Comparison of ENCODE assay signal across 8 cellular contexts in the genomic region with DNA sequence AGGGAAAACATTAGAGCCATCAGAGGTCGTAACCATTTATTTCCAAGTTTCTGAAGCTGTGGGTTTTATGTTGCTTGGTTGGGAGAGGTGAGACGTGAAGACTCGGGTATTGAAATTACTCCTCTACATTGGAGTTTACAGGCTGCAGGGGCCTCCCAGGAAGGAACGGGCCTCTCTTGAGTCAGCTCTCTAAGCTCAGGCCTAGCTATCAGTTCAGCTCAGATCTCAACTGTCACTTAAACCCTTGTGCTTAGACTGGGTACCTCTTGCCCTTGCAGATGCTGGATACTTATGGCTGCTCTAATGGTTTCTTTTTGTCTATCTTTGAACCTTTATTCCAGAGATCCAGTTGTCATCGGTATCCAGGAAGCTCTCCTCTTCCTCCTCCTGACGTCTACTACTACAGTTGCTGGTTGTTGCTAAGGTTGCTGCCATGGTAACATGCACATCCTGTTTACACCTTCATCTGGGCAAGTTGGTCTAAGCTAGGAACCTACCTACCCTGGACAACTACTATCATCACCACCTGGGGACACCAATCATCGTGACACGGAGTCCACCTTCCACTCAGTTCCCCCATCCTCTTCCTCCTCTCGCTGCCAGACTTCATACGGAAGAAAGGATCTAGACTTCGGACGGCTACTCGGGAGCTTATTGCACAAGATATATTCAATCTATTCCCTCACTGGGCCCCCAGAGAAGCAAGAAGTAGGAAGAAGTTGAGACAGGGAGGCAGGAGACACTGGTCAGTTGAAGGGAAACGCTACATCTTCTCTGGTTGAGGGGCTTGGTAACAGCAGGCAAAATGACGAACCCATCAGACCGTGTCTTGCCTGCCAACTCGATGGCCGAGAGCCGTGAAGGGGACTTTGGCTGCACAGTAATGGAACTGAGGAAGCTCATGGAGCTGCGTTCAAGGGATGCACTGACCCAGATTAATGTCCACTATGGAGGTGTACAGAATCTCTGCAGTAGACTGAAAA. TPM values are rescaled to one million over a fixed set of nuclear protein-coding genes. Genes with fewer than 3 reads are reported as not detected.
DNase-seq lines count a peak whose midpoint lies in the region; ATAC-seq and TF ChIP-seq lines count a peak whose summit lies in the region.

No MANE protein-coding gene starts in this region.

- peaks cover 45% of the 10 kb centered on the region in 2 donors for H3K36me3 Mint-ChIP-seq in CD4-positive, alpha-beta memory T cell
- H3K36me3 Mint-ChIP-seq in natural killer cell = peaks cover 13% of the 10 kb centered on the region
- H3K36me3 Mint-ChIP-seq in chondrocyte (ENCODE audit: low read depth) = peaks cover 15% of the 10 kb centered on the region

- DNase-seq in CD4-positive, alpha-beta memory T cell = peak; percentile 85 to 93 (median 90)
- DNase-seq in NCI-H2196 (lab: John Stamatoyannopoulos, UW; ENCODE audit: unreplicated experiment) = peak; percentile 32
- peak; percentile 59 for DNase-seq in activated naive CD4-positive, alpha-beta T cell treated with Interleukin-2 at 50 U/mL for 16 hours
- DNase-seq in natural killer cell = peak; percentile 50
- DNase-seq in SKM-1 (lab: John Stamatoyannopoulos, UW; ENCODE audit: unreplicated experiment) = no peak
- no peak for DNase-seq in chondrocyte (ENCODE audit: low spot score)
- DNase-seq in NCI-H2171 (lab: John Stamatoyannopoulos, UW) = no peak

- POLR2A ChIA-PET in CD4-positive, alpha-beta memory T cell (lab: Charles Lee; ENCODE audit: partially characterized antibody) = interaction anchor here (0.8 to 5.3 kb wide), 26 partner anchors 9 to 358 kb away, joined by 3 to 105 read pairs (median 5); partner anchors contain the start of genes ATP2B4 and LAX1

- H3K27ac ChIP-seq in CD4-positive, alpha-beta memory T cell (ENCODE audit: low read depth, low read length) = peak overlapping the region; percentile 74

- H3K36me3 ChIP-seq in CD4-positive, alpha-beta memory T cell (ENCODE audit: insufficient read depth, low read length) = peaks cover 16% of the 10 kb centered on the region

- H3K9me3 Mint-ChIP-seq in CD4-positive, alpha-beta memory T cell = no peaks in the 10 kb centered on the region
- no peaks in the 10 kb centered on the region for H3K9me3 Mint-ChIP-seq in natural killer cell
- H3K9me3 Mint-ChIP-seq in chondrocyte (ENCODE audit: low read depth) = no peaks in the 10 kb centered on the region

- H3K27me3 Mint-ChIP-seq in CD4-positive, alpha-beta memory T cell = no peaks in the 10 kb centered on the region
- H3K27me3 Mint-ChIP-seq in natural killer cell (ENCODE audit: low read depth in 2 of 2) (no peaks in the 10 kb centered on the region), chondrocyte (ENCODE audit: low read depth) (no peaks in the 10 kb centered on the region)

- H3K4me1 ChIP-seq in CD4-positive, alpha-beta memory T cell (ENCODE audit: insufficient read depth, low read length) = peaks cover 73% of the 10 kb centered on the region

- CTCF ChIA-PET in CD4-positive, alpha-beta memory T cell (lab: Charles Lee; ENCODE audit: partially characterized antibody) = interaction anchor here (1.0 to 3.5 kb wide), 12 partner anchors 8 to 415 kb away, joined by 3 to 46 read pairs (median 8); partner anchors contain the start of gene ATP2B4

- intact Hi-C loops in CD4-positive, alpha-beta memory T cell (cut with micrococcal nuclease) = loop anchor here (1.0 kb wide), 1 partner anchor 8 kb away; no protein-coding TSS in a partner anchor
- intact Hi-C loops in natural killer cell (cut with micrococcal nuclease) = loop anchor here (1.0 kb wide), 1 partner anchor 8 kb away; no protein-coding TSS in a partner anchor

- ATAC-seq in natural killer cell = peak; percentile 88 to 97 (median 90)
- ATAC-seq in HG03460 (IDR thresholded peaks at IDR 0.05; ENCODE audit: unreplicated experiment) = no peak

- H3K4me3 Mint-ChIP-seq in CD4-positive, alpha-beta memory T cell = peak overlapping the region; percentile 39 to 73 (median 63)
- H3K4me3 Mint-ChIP-seq in natural killer cell = peak overlapping the region; percentile 41
- no peak overlapping the region for H3K4me3 Mint-ChIP-seq in chondrocyte (ENCODE audit: unreplicated experiment)

- TF ChIP-seq CTCF in natural killer cell (IDR thresholded peaks at IDR 0.05) (no peak), chondrocyte (IDR thresholded peaks at IDR 0.05) (no peak)

- H3K4me3 ChIP-seq in CD4-positive, alpha-beta memory T cell (ENCODE audit: low read length in 2 of 2) = peak overlapping the region in 1 of 2 donors; percentile 12

- H3K27me3 ChIP-seq in CD4-positive, alpha-beta memory T cell (ENCODE audit: insufficient read depth, low read length) = no peaks in the 10 kb centered on the region

- H3K4me1 Mint-ChIP-seq in CD4-positive, alpha-beta memory T cell = peaks cover 47 to 77% (median 62%) of the 10 kb centered on the region in 4 donors
- H3K4me1 Mint-ChIP-seq in natural killer cell = peaks cover 65 to 66% of the 10 kb centered on the region in 2 donors
- H3K4me1 Mint-ChIP-seq in chondrocyte (ENCODE audit: low read depth) = peaks cover 23% of the 10 kb centered on the region

- H3K9me3 ChIP-seq in CD4-positive, alpha-beta memory T cell (ENCODE audit: control insufficient read depth in 1 of 2, low read length in 2 of 2) = no peaks in the 10 kb centered on the region

- H3K27ac Mint-ChIP-seq in CD4-positive, alpha-beta memory T cell = peak overlapping the region; percentile 89 to 99 (median 98)
- H3K27ac Mint-ChIP-seq in natural killer cell = peak overlapping the region; percentile 89 to 91
- no peak overlapping the region for H3K27ac Mint-ChIP-seq in chondrocyte (ENCODE audit: unreplicated experiment)

RNA-seq across cellular contexts. Expression of gene ATP2B4, which starts 56.1 kb away (rescaled TPM):
- 10 to 100 TPM; 97.2 to 98.6 TPM for total RNA-seq in CD4-positive, alpha-beta memory T cell
- 10 to 100 TPM; 14.8 to 41.7 TPM for polyA plus RNA-seq in CD4-positive, alpha-beta memory T cell
- total RNA-seq in natural killer cell = 100 to 1,000 TPM; 175 to 235 (median 196) TPM
- 71.4 to 133 TPM (median 130 TPM) in 3 replicates for total RNA-seq in chondrocyte

Comparison
In these comparisons a context has a peak if more than half of its experiments do, and no peak if none do; other contexts are left out.
1. DNase-seq: peak in CD4-positive, alpha-beta memory T cell (5 of 5), NCI-H2196 (single experiment), activated naive CD4-positive, alpha-beta T cell treated with Interleukin-2 at 50 U/mL for 16 hours (single experiment) and natural killer cell (single experiment); none in SKM-1 (single experiment), chondrocyte (single experiment) and NCI-H2171 (single experiment).